Comparison of ENCODE assay signal across 8 cellular contexts in genomic region chr6:99424761-99425646, GRCh38. TPM values are rescaled to one million over a fixed set of nuclear protein-coding genes. Genes with fewer than 3 reads are reported as not detected.
DNase-seq lines count a peak whose midpoint lies in the region; ATAC-seq and TF ChIP-seq lines count a peak whose summit lies in the region.

TSS of gene PNISR (minus strand) at chr6:99425308. CDS start at chr6:99414659, 10,649 bp downstream.

- H3K9ac ChIP-seq in adipocyte (ENCODE audit: low read length) = peak within 1 kb of the TSS; percentile 96
- H3K9ac ChIP-seq in parathyroid adenoma = peak within 1 kb of the TSS; percentile 87

- 0 to 1% methylated on average over 53 of the region's 53 CpGs for WGBS in tibial nerve, 2 donors

- no peak for TF ChIP-seq CTCF in GM12875 (IDR thresholded peaks at IDR 0.05; ENCODE audit: borderline replicate concordance, insufficient read depth, low read depth, low read length)
- no peak for TF ChIP-seq CTCF in cardiac muscle cell (IDR thresholded peaks at IDR 0.05; ENCODE audit: low read depth, low read length)
- TF ChIP-seq CTCF in parathyroid adenoma (IDR thresholded peaks at IDR 0.05) = no peak
- peak in 1 of 5 experiments; percentile 15 for TF ChIP-seq CTCF in tibial nerve (IDR thresholded peaks at IDR 0.05)

- peak within 1 kb of the TSS; percentile 83 for H3K4me2 ChIP-seq in parathyroid adenoma (ENCODE audit: low read length)

- TF ChIP-seq POLR2A in tibial nerve (IDR thresholded peaks at IDR 0.05) = peak; percentile 55 to 67

- peak; percentile 86 for ATAC-seq in HG02798 (IDR thresholded peaks at IDR 0.05; ENCODE audit: poor library complexity, unreplicated experiment)

- peak within 1 kb of the TSS; percentile 99 for H2AFZ ChIP-seq in parathyroid adenoma

- peak within 1 kb of the TSS; percentile 96 for H3K27ac ChIP-seq in cardiac muscle cell
- H3K27ac ChIP-seq in parathyroid adenoma = peak within 1 kb of the TSS; percentile 95
- peak within 1 kb of the TSS; percentile 93 to 100 (median 99) for H3K27ac ChIP-seq in tibial nerve

- H3K36me3 ChIP-seq in adipocyte (ENCODE audit: control insufficient read depth, insufficient read depth, low read length, severe bottlenecking) (no peaks in the 10 kb centered on the region), cardiac muscle cell (no peaks in the 10 kb centered on the region), parathyroid adenoma (ENCODE audit: control insufficient read depth, insufficient read depth, low read length) (no peaks in the 10 kb centered on the region), tibial nerve (no peaks in the 10 kb centered on the region)

- DNase-seq in NCI-H1436 (lab: John Stamatoyannopoulos, UW) (peak; percentile 97), T follicular helper cell (ENCODE audit: low read depth) (peak; percentile 81), adipocyte (ENCODE audit: low read depth) (peak; percentile 99), cardiac muscle cell (ENCODE audit: low read depth in 1 of 2, low spot score in 1 of 2) (peak; percentile 98 to 99), tibial nerve (ENCODE audit: low spot score in 2 of 2) (peak; percentile 83 to 98)

- peaks cover 36% of the 10 kb centered on the region for H3K79me2 ChIP-seq in parathyroid adenoma

- peaks cover 32% of the 10 kb centered on the region for H3K4me1 ChIP-seq in adipocyte (ENCODE audit: control insufficient read depth, insufficient read depth, low read length)
- peaks cover 12% of the 10 kb centered on the region for H3K4me1 ChIP-seq in cardiac muscle cell (ENCODE audit: low read depth)
- peaks cover 28% of the 10 kb centered on the region for H3K4me1 ChIP-seq in parathyroid adenoma
- H3K4me1 ChIP-seq in tibial nerve = peaks cover 0 to 68% (median 36%) of the 10 kb centered on the region in 4 donors

- peak within 1 kb of the TSS; percentile 73 for H3K4me3 ChIP-seq in GM12875 (ENCODE audit: low read depth, low read length)
- peak within 1 kb of the TSS; percentile 93 for H3K4me3 ChIP-seq in adipocyte (ENCODE audit: low read length)
- H3K4me3 ChIP-seq in cardiac muscle cell = peak within 1 kb of the TSS; percentile 55
- H3K4me3 ChIP-seq in parathyroid adenoma (ENCODE audit: low read depth, low read length) = peak within 1 kb of the TSS; percentile 97
- H3K4me3 ChIP-seq in tibial nerve = peak within 1 kb of the TSS; percentile 53 to 92 (median 84)

- H3K27me3 ChIP-seq in adipocyte (replicated peaks; ENCODE audit: control insufficient read depth, insufficient read depth, low read length) (no peaks in the 10 kb centered on the region), cardiac muscle cell (no peaks in the 10 kb centered on the region), parathyroid adenoma (ENCODE audit: control insufficient read depth, insufficient read depth, low read length) (no peaks in the 10 kb centered on the region), tibial nerve (no peaks in the 10 kb centered on the region)

- H3K9me3 ChIP-seq in adipocyte (ENCODE audit: control insufficient read depth, low read length) (no peaks in the 10 kb centered on the region), cardiac muscle cell (ENCODE audit: low read depth) (no peaks in the 10 kb centered on the region), parathyroid adenoma (ENCODE audit: control insufficient read depth, low read length) (no peaks in the 10 kb centered on the region), tibial nerve (no peaks in the 10 kb centered on the region)

- peak in 1 of 2 donors; percentile 95 for TF ChIP-seq EP300 in tibial nerve (IDR thresholded peaks at IDR 0.05)

RNA-seq across cellular contexts. Expression of gene PNISR, which starts in this region (rescaled TPM):
- total RNA-seq in cardiac muscle cell (84.6 and 217 TPM in 2 replicates), tibial nerve (100 to 1,000 TPM; 143 to 193 (median 165) TPM)
- polyA plus RNA-seq in cardiac muscle cell = 175 and 298 TPM in 2 replicates

Comparison
In these comparisons a context has a peak if more than half of its experiments do, and no peak if none do; other contexts are left out.
1. Peak in every context shown above with its lines: DNase-seq, ATAC-seq, H3K4me3 ChIP-seq and H3K27ac ChIP-seq.